Comparison of ENCODE assay signal across 18 cellular contexts in genomic region chr7:82494420-82494819, GRCh38. TPM values are rescaled to one million over a fixed set of nuclear protein-coding genes. Genes with fewer than 3 reads are reported as not detected.
DNase-seq lines count a peak whose midpoint lies in the region; ATAC-seq, FAIRE-seq and TF ChIP-seq lines count a peak whose summit lies in the region.
"Had no signal": no experiment of that assay in that cellular context is flagged by ENCODE, and none has a peak within 500 bp of the region (broad histone marks: within the 10 kb centered on the region; RNA-seq: fewer than 3 reads in every experiment).

No MANE protein-coding gene starts in this region.

- H4K20me1 ChIP-seq in GM12878 (ENCODE audit: control insufficient read depth, insufficient read depth) = no peaks in the 10 kb centered on the region

- WGBS in GM12878 (ENCODE audit: insufficient coverage, insufficient replicate concordance, low lambda C conversion rate, missing lambda C conversion rate) = 4% methylated on average over 1 of the region's 1 CpG

- TF ChIP-seq POLR2A in GM12878 (IDR thresholded peaks at IDR 0.05; ENCODE audit: low read depth, low read length) = no peak
- no peak for TF ChIP-seq POLR2A in gastrocnemius medialis (IDR thresholded peaks at IDR 0.05)

- in situ Hi-C loops in GM12878 (cut with MboI) (no loop called here), gastrocnemius medialis (cut with MboI; ENCODE audit: low sequenced_read_pairs in 4 of 4) (loop anchor here in 2 of 4 donors (25.0 kb wide), 1 partner anchor 457 kb away; no protein-coding TSS in a partner anchor)

- DNase-seq in left ventricle myocardium superior = no peak
- DNase-seq in right atrium auricular region (ENCODE audit: low spot score) = no peak
- no peak for DNase-seq in GM12878 (ENCODE audit: low read depth, low spot score)
- DNase-seq in gastrocnemius medialis = no peak
- DNase-seq in GF-D8 (lab: John Stamatoyannopoulos, UW) = no peak
- DNase-seq: C1 segment of cervical spinal cord; Calu3; CD4-positive, alpha-beta memory T cell; COR-L47; DMS53; DMS79 treated with DMSO at 0.1 percent for 48 hours; GDM1; GM23248; H7; HCEC 1CT had no signal

- H3K27ac ChIP-seq in right atrium auricular region (no peak overlapping the region), GM12878 (ENCODE audit: control insufficient read depth, insufficient read depth) (no peak overlapping the region), gastrocnemius medialis (no peak overlapping the region)
- H3K27ac ChIP-seq: GM23248 had no signal

- no peaks in the 10 kb centered on the region for H3K79me2 ChIP-seq in GM12878 (ENCODE audit: control insufficient read depth, insufficient read depth, low read length)

- H3K9me3 ChIP-seq in right atrium auricular region (no peaks in the 10 kb centered on the region), GM12878 (replicated peaks; ENCODE audit: control insufficient read depth, insufficient read depth, low read length) (no peaks in the 10 kb centered on the region), gastrocnemius medialis (no peaks in the 10 kb centered on the region)

- H3K36me3 ChIP-seq in right atrium auricular region = no peaks in the 10 kb centered on the region
- no peaks in the 10 kb centered on the region for H3K36me3 ChIP-seq in GM12878 (ENCODE audit: control insufficient read depth in 2 of 2, insufficient read depth in 2 of 2, low read length in 1 of 2)
- H3K36me3 ChIP-seq in gastrocnemius medialis = no peaks in the 10 kb centered on the region

- SMC1A ChIA-PET in GM12878 (lab: Charles Lee; ENCODE audit: uncharacterized antibody, unreplicated experiment) = interaction anchor here (1.3 to 2.6 kb wide), 4 partner anchors 9 to 65 kb away, joined by 3 to 9 read pairs (median 4); no protein-coding TSS in a partner anchor

- H3K27me3 ChIP-seq in right atrium auricular region = no peaks in the 10 kb centered on the region
- no peaks in the 10 kb centered on the region for H3K27me3 ChIP-seq in GM12878 (replicated peaks in 1 of 2; ENCODE audit: control insufficient read depth in 2 of 2, insufficient read depth in 2 of 2, low read length in 1 of 2)
- H3K27me3 ChIP-seq in gastrocnemius medialis = no peaks in the 10 kb centered on the region

- RAD21 ChIA-PET in GM12878 (lab: Charles Lee; ENCODE audit: unreplicated experiment) = interaction anchor here (1.6 kb wide), 1 partner anchor 78 kb away, joined by 5 read pairs; no protein-coding TSS in a partner anchor

- H3K4me2 ChIP-seq in GM12878 (ENCODE audit: control insufficient read depth, insufficient read depth) = no peak overlapping the region

- intact Hi-C loops in left ventricle myocardium superior (cut with micrococcal nuclease) (no loop called here), GM12878 (cut with micrococcal nuclease; ENCODE audit: unreplicated experiment) (no loop called here), gastrocnemius medialis (cut with DNase I; ENCODE audit: low total_unique reads) (no loop called here)

- peak; percentile 77 for ATAC-seq in left ventricle myocardium superior
- 0 out of 3 replicates have a peak, but pooled peaks have one; percentile 30 for ATAC-seq in GM12878
- peak; percentile 68 to 72 for ATAC-seq in gastrocnemius medialis
- no peak for ATAC-seq in GM21786 (IDR thresholded peaks at IDR 0.05; ENCODE audit: unreplicated experiment)

- no peak overlapping the region for H2AFZ ChIP-seq in GM12878 (ENCODE audit: control insufficient read depth, low read depth, low read length)
- H2AFZ ChIP-seq: GM23248 had no signal

- BruUV-seq in GM12878 (replicated peaks; lab: Mats Ljungman, UMichigan) = no TSS peak

- TF ChIP-seq RAD21 in GM12878 (IDR thresholded peaks at IDR 0.05; ENCODE audit: insufficient read depth, low read depth, low read length) = no peak

- no peak for TF ChIP-seq CTCF in right atrium auricular region (IDR thresholded peaks at IDR 0.05)
- no peak for TF ChIP-seq CTCF in GM12878 (IDR thresholded peaks at IDR 0.05 in 2 of 3, conservative IDR thresholded peaks at IDR 0.05 in 1 of 3; ENCODE audit: control insufficient read depth in 2 of 3, extremely low read depth in 1 of 3, insufficient read depth in 1 of 3, low read depth in 3 of 3, low read length in 3 of 3)
- TF ChIP-seq CTCF in gastrocnemius medialis (IDR thresholded peaks at IDR 0.05 in 4 of 5, conservative IDR thresholded peaks at IDR 0.05 in 1 of 5) = no peak

- TF ChIP-seq EP300 in GM12878 (IDR thresholded peaks at IDR 0.05; ENCODE audit: borderline replicate concordance in 1 of 2, control insufficient read depth in 1 of 2, low read depth in 2 of 2, low read length in 2 of 2) = no peak

- CTCF ChIA-PET in GM12878 (lab: Yijun Ruan, JAX) = interaction anchor here (1.1 to 2.2 kb wide), 3 partner anchors 12 to 65 kb away, joined by 3 to 7 read pairs (median 6); no protein-coding TSS in a partner anchor

- H3K4me1 ChIP-seq in right atrium auricular region = no peaks in the 10 kb centered on the region
- no peaks in the 10 kb centered on the region for H3K4me1 ChIP-seq in GM12878 (ENCODE audit: control insufficient read depth, insufficient read depth, low read length)
- peaks cover 5 to 6% of the 10 kb centered on the region in 2 donors for H3K4me1 ChIP-seq in gastrocnemius medialis

- no peak for FAIRE-seq in GM12878 (lab: Jason Lieb, UNC)
- FAIRE-seq: GM12892, H1 had no signal

- POLR2A ChIA-PET in GM12878 (lab: Charles Lee) = no interaction called here

- no peak overlapping the region for H3K9ac ChIP-seq in GM12878 (ENCODE audit: control insufficient read depth, insufficient read depth, low read length)
- H3K9ac ChIP-seq: GM23248 had no signal

- no peak overlapping the region for H3K4me3 ChIP-seq in right atrium auricular region
- H3K4me3 ChIP-seq in GM12878 = no peak overlapping the region
- no peak overlapping the region for H3K4me3 ChIP-seq in gastrocnemius medialis
- H3K4me3 ChIP-seq: GM23248 had no signal

TF ChIP-seq in GM12878, 131 proteins besides CTCF, POLR2A, EP300 and RAD21:
- no peak for TF ChIP-seq FOS (IDR thresholded peaks at IDR 0.05; ENCODE audit: borderline replicate concordance, extremely low read depth, insufficient read length)
- no peak for TF ChIP-seq MEF2B (IDR thresholded peaks at IDR 0.05; ENCODE audit: partially characterized antibody, poor library complexity, severe bottlenecking)
- no peak for TF ChIP-seq POLR2AphosphoS2 (IDR thresholded peaks at IDR 0.05; ENCODE audit: low read depth, low read length)

RNA-seq across cellular contexts. Expression of gene CACNA2D1, which starts 50.8 kb away (rescaled TPM):
- total RNA-seq in left ventricle myocardium superior = 48.1 TPM
- total RNA-seq in right atrium auricular region = 10 to 100 TPM; 31.5 to 54.5 TPM
- 115 and 128 TPM in 2 replicates for total RNA-seq in GM12878 (2013; cell fraction: nucleolus; rRNA removed)
- 0.96 and 2.1 TPM in 2 replicates for total RNA-seq in GM12878 (2014; rRNA removed)
- 1.1 and 1.6 TPM in 2 replicates for total RNA-seq in GM12878 (2014; rRNA removed; fragmentation: Illumina TruSeq; extraction: Trizol)
- 1.5 and 2.4 TPM in 2 replicates for total RNA-seq in GM12878 (2021)
- polyA plus RNA-seq in GM12878 (2011; ENCODE audit: low read depth) = not detected
- 14.8 and 22.8 TPM in 2 replicates for polyA plus RNA-seq in GM12878 (2011; rRNA removed)
- polyA plus RNA-seq in GM12878 (2011; cell fraction: cytosol; rRNA removed) = 4.6 and 5.0 TPM in 2 replicates
- 19.8 and 20.3 TPM in 2 replicates for polyA plus RNA-seq in GM12878 (2011; cell fraction: nucleus; rRNA removed)
- polyA plus RNA-seq in GM12878 (2012) = 0.14 TPM in 1 of 2 replicates, not detected in the other
- polyA plus RNA-seq in GM12878 (2014; fragmentation: Illumina TruSeq; extraction: Trizol) = 0.98 and 3.8 TPM in 2 replicates
- under 1 TPM; 0.14 to 0.15 TPM for polyA plus RNA-seq in GM12878 (2014; fragmentation: Nextera tagmentation; extraction: Ambion mirVana)
- 0.35 and 0.91 TPM in 2 replicates for polyA plus RNA-seq in GM12878 (2014; rRNA removed)
- 1 to 10 TPM in 1 of 2 experiments, under 1 TPM in 1; 0.74 to 1.2 TPM for polyA plus RNA-seq in GM12878 (2016; fragmentation: Nextera tagmentation; extraction: Ambion mirVana)
- polyA minus RNA-seq in GM12878 (2011; rRNA and poly(A)+ RNA removed) = 53.6 and 66.9 TPM in 2 replicates
- 22.9 and 29.3 TPM in 2 replicates for polyA minus RNA-seq in GM12878 (2011; cell fraction: cytosol; rRNA and poly(A)+ RNA removed)
- 97.6 and 186 TPM in 2 replicates for polyA minus RNA-seq in GM12878 (2011; cell fraction: nucleus; rRNA and poly(A)+ RNA removed)
- 100 to 1,000 TPM in 3 of 4 donors, 10 to 100 TPM in 1; 83.9 to 157 (median 120) TPM for total RNA-seq in gastrocnemius medialis
- total RNA-seq: CD4-positive, alpha-beta memory T cell had no signal
- polyA plus RNA-seq: CD4-positive, alpha-beta memory T cell had no signal
